Comparison of ENCODE assay signal across 8 cellular contexts in genomic region chr19:38263696-38264485, GRCh38. TPM values are rescaled to one million over a fixed set of nuclear protein-coding genes. Genes with fewer than 3 reads are reported as not detected.
DNase-seq lines count a peak whose midpoint lies in the region; ATAC-seq and TF ChIP-seq lines count a peak whose summit lies in the region.

No MANE protein-coding gene starts in this region.

- no peaks in the 10 kb centered on the region for H3K36me3 ChIP-seq in mesendoderm (ENCODE audit: control insufficient read depth, insufficient read depth, low read length)

- H3K23ac ChIP-seq in mesendoderm (ENCODE audit: low read length) = no peak overlapping the region

- no peak overlapping the region for H4K8ac ChIP-seq in mesendoderm (ENCODE audit: low read depth, low read length)

- H3K79me2 ChIP-seq in mesendoderm (ENCODE audit: control insufficient read depth, insufficient read depth, low read length) = peaks cover 40% of the 10 kb centered on the region

- H3K4me2 ChIP-seq in mesendoderm (ENCODE audit: low read length) = peak overlapping the region; percentile 26

- CTCF ChIA-PET in activated CD4-positive, alpha-beta T cell treated with anti-CD3 and anti-CD28 coated beads for 36 hours (lab: Charles Lee) = interaction anchor here (0.5 to 1.6 kb wide), 5 partner anchors 20 to 1310 kb away, joined by 3 to 6 read pairs (median 3); partner anchors contain the start of gene PSMD8

- WGBS in mesendoderm (ENCODE audit: extremely low coverage, insufficient coverage, low lambda C conversion rate) = no CpG with 5 or more reads among the region's 33 CpGs

- no peak overlapping the region for H4K5ac ChIP-seq in mesendoderm (ENCODE audit: low read length)

- no peaks in the 10 kb centered on the region for H3K9me3 Mint-ChIP-seq in activated CD4-positive, alpha-beta T cell treated with anti-CD3 and anti-CD28 coated beads for 36 hours (ENCODE audit: low read depth)

- H3K27me3 Mint-ChIP-seq in activated CD4-positive, alpha-beta T cell treated with anti-CD3 and anti-CD28 coated beads for 36 hours = no peaks in the 10 kb centered on the region

- peak; percentile 87 for ATAC-seq in activated CD4-positive, alpha-beta T cell treated with anti-CD3 and anti-CD28 coated beads for 36 hours

- H3K4me3 ChIP-seq in dorsolateral prefrontal cortex (peak overlapping the region; percentile 45 to 86 (median 71)), mesendoderm (ENCODE audit: low read length) (no peak overlapping the region)

- peaks cover 34% of the 10 kb centered on the region for H3K4me1 Mint-ChIP-seq in activated CD4-positive, alpha-beta T cell treated with anti-CD3 and anti-CD28 coated beads for 36 hours

- H3K4me1 ChIP-seq in mesendoderm (ENCODE audit: control insufficient read depth, low read depth, low read length) = peaks cover 21% of the 10 kb centered on the region

- H3K27me3 ChIP-seq in dorsolateral prefrontal cortex (no peaks in the 10 kb centered on the region), mesendoderm (ENCODE audit: insufficient read depth, low read length, poor library complexity) (no peaks in the 10 kb centered on the region)

- no peak overlapping the region for H3K4ac ChIP-seq in mesendoderm (ENCODE audit: low read depth, low read length)

- DNase-seq in SIG-M5 treated with dmso at 0.1 percent for 504 hours (lab: John Stamatoyannopoulos, UW; ENCODE audit: unreplicated experiment) = peak; percentile 54
- no peak for DNase-seq in SIG-M5 (lab: John Stamatoyannopoulos, UW)
- peak; percentile 96 to 97 for DNase-seq in NCI-H187 (lab: John Stamatoyannopoulos, UW)
- peak; percentile 90 for DNase-seq in activated CD4-positive, alpha-beta T cell treated with anti-CD3 and anti-CD28 coated beads for 36 hours
- peak in 7 of 10 donors; percentile 44 to 83 (median 66) for DNase-seq in dorsolateral prefrontal cortex
- DNase-seq in mesendoderm = peak; percentile 96
- DNase-seq in stimulated activated CD8-positive, alpha-beta memory T cell treated with anti-CD3 and anti-CD28 coated beads, Interleukin-2, amount 100 ng/mL, for 1 hour (ENCODE audit: low read depth in 2 of 2) = peak; percentile 14 to 59
- DNase-seq in H4 (ENCODE audit: low spot score) = no peak

- H3K27ac ChIP-seq in dorsolateral prefrontal cortex (peak overlapping the region in 58 of 59 donors; percentile 7 to 98 (median 89)), mesendoderm (ENCODE audit: low read depth, low read length) (peak overlapping the region; percentile 81)

- H3K18ac ChIP-seq in mesendoderm (ENCODE audit: low read length) = no peak overlapping the region

- peak overlapping the region; percentile 94 for H3K27ac Mint-ChIP-seq in activated CD4-positive, alpha-beta T cell treated with anti-CD3 and anti-CD28 coated beads for 36 hours

- H2BK15ac ChIP-seq in mesendoderm (replicated peaks; ENCODE audit: low read depth) = no peak overlapping the region

- H3K56ac ChIP-seq in mesendoderm (ENCODE audit: low read length) = peak overlapping the region; percentile 31

- H2BK5ac ChIP-seq in mesendoderm (ENCODE audit: low read length) = no peak overlapping the region

- no peak overlapping the region for H2AK5ac ChIP-seq in mesendoderm (ENCODE audit: low read length)

- H3K9ac ChIP-seq in mesendoderm (ENCODE audit: low read length) = peak overlapping the region; percentile 23

- intact Hi-C loops in activated CD4-positive, alpha-beta T cell treated with anti-CD3 and anti-CD28 coated beads for 36 hours (cut with DNase I, micrococcal nuclease) = loop anchor here (1.0 to 5.0 kb wide), 9 partner anchors 52 to 568 kb away; partner anchors contain the start of genes ECH1 (in 1 of the 2), KCNK6 (in 1 of the 2), PSMD8 (in 1 of the 2) and SIPA1L3 (in 1 of the 2)
- intact Hi-C loops in dorsolateral prefrontal cortex (cut with DNase I) = no loop called here

- H3K79me1 ChIP-seq in mesendoderm (ENCODE audit: low read length) = peaks cover 11% of the 10 kb centered on the region

- H2BK120ac ChIP-seq in mesendoderm (ENCODE audit: low read depth, low read length) = no peak overlapping the region

- POLR2A ChIA-PET in activated CD4-positive, alpha-beta T cell treated with anti-CD3 and anti-CD28 coated beads for 36 hours (lab: Charles Lee) = interaction anchor here (0.8 to 1.0 kb wide), 2 partner anchors 17 to 110 kb away, joined by 3 to 4 read pairs; partner anchors contain the start of gene PSMD8

- no peak for TF ChIP-seq CTCF in dorsolateral prefrontal cortex (IDR thresholded peaks at IDR 0.05 in 54 of 56, conservative IDR thresholded peaks at IDR 0.05 in 2 of 56; ENCODE audit: low read depth in 1 of 56, partially characterized antibody in 56 of 56)

- peaks cover 2% of the 10 kb centered on the region for H3K36me3 Mint-ChIP-seq in activated CD4-positive, alpha-beta T cell treated with anti-CD3 and anti-CD28 coated beads for 36 hours (ENCODE audit: low read depth)

- H3K4me3 Mint-ChIP-seq in activated CD4-positive, alpha-beta T cell treated with anti-CD3 and anti-CD28 coated beads for 36 hours = peak overlapping the region; percentile 83

RNA-seq across cellular contexts. Expression of gene SPINT2, which starts 0.5 kb away (rescaled TPM):
- 10 to 100 TPM; 46.0 to 49.0 TPM for total RNA-seq in activated CD4-positive, alpha-beta T cell treated with anti-CD3 and anti-CD28 coated beads for 36 hours
- total RNA-seq in dorsolateral prefrontal cortex = 100 to 1,000 TPM in 44 of 120 experiments, 10 to 100 TPM in 76; 41.9 to 135 (median 92.4) TPM
- polyA plus RNA-seq in mesendoderm (2013, experiment 1 of 2) = 134 TPM
- polyA plus RNA-seq in mesendoderm (2013, experiment 2 of 2) = 134 TPM
- 1.1 TPM in 1 of 2 replicates, not detected in the other for total RNA-seq in H4 (2014; rRNA removed; shearing (Covaris generic))

RNA-seq across cellular contexts. Expression of gene PPP1R14A, which starts 7.7 kb away (rescaled TPM):
- total RNA-seq in activated CD4-positive, alpha-beta T cell treated with anti-CD3 and anti-CD28 coated beads for 36 hours = 1 to 10 TPM; 1.6 to 1.7 TPM
- total RNA-seq in dorsolateral prefrontal cortex = 100 to 1,000 TPM in 57 of 120 experiments, 10 to 100 TPM in 63; 17.4 to 465 (median 98.7) TPM
- polyA plus RNA-seq in mesendoderm (2013, experiment 1 of 2) = 11.3 TPM
- 10.1 TPM for polyA plus RNA-seq in mesendoderm (2013, experiment 2 of 2)
- not detected in 2 replicates for total RNA-seq in H4 (2014; rRNA removed; shearing (Covaris generic))

RNA-seq across cellular contexts. Expression of gene DPF1, which starts 39.9 kb away (rescaled TPM):
- 1 to 10 TPM in 1 of 2 experiments, under 1 TPM in 1; 0.91 to 1.2 TPM for total RNA-seq in activated CD4-positive, alpha-beta T cell treated with anti-CD3 and anti-CD28 coated beads for 36 hours
- 10 to 100 TPM; 22.0 to 91.2 (median 57.5) TPM for total RNA-seq in dorsolateral prefrontal cortex
- 4.1 TPM for polyA plus RNA-seq in mesendoderm (2013, experiment 1 of 2)
- 3.6 TPM for polyA plus RNA-seq in mesendoderm (2013, experiment 2 of 2)
- total RNA-seq in H4 (2014; rRNA removed; shearing (Covaris generic)) = 5.1 and 7.2 TPM in 2 replicates

RNA-seq across cellular contexts. Expression of gene C19orf33, which starts 40.2 kb away (rescaled TPM):
- not detected for total RNA-seq in activated CD4-positive, alpha-beta T cell treated with anti-CD3 and anti-CD28 coated beads for 36 hours
- total RNA-seq in dorsolateral prefrontal cortex = 1 to 10 TPM in 38 of 120 experiments, under 1 TPM in 1, not detected in 81; 1.00 to 5.1 (median 2.0) TPM
- polyA plus RNA-seq in mesendoderm (2013, experiment 1 of 2) = 13.7 TPM
- 14.0 TPM for polyA plus RNA-seq in mesendoderm (2013, experiment 2 of 2)
- total RNA-seq in H4 (2014; rRNA removed; shearing (Covaris generic)) = 2.7 TPM in 1 of 2 replicates, not detected in the other

RNA-seq across cellular contexts. Expression of gene YIF1B, which starts 51.9 kb away (rescaled TPM):
- total RNA-seq in activated CD4-positive, alpha-beta T cell treated with anti-CD3 and anti-CD28 coated beads for 36 hours = 10 to 100 TPM; 76.3 to 90.1 TPM
- 10 to 100 TPM; 31.5 to 70.0 (median 48.6) TPM for total RNA-seq in dorsolateral prefrontal cortex
- 47.5 TPM for polyA plus RNA-seq in mesendoderm (2013, experiment 1 of 2)
- polyA plus RNA-seq in mesendoderm (2013, experiment 2 of 2) = 49.6 TPM
- 138 and 146 TPM in 2 replicates for total RNA-seq in H4 (2014; rRNA removed; shearing (Covaris generic))

Comparison
In these comparisons a context has a peak if more than half of its experiments do, and no peak if none do; other contexts are left out.
1. DNase-seq: peak in SIG-M5 treated with dmso at 0.1 percent for 504 hours (single experiment), NCI-H187 (2 of 2), activated CD4-positive, alpha-beta T cell treated with anti-CD3 and anti-CD28 coated beads for 36 hours (single experiment), dorsolateral prefrontal cortex (7 of 10), mesendoderm (single experiment) and stimulated activated CD8-positive, alpha-beta memory T cell treated with anti-CD3 and anti-CD28 coated beads, Interleukin-2, amount 100 ng/mL, for 1 hour (2 of 2); none in SIG-M5 (single experiment) and H4 (single experiment).
2. RNA of gene SPINT2, which starts 0.5 kb away (total RNA-seq): 41.9 to 135 TPM in dorsolateral prefrontal cortex and 46.0 to 49.0 TPM in activated CD4-positive, alpha-beta T cell treated with anti-CD3 and anti-CD28 coated beads for 36 hours; 1.1 TPM in H4; every median in the first group is over 10 times any median in the second.
3. RNA of gene PPP1R14A, which starts 7.7 kb away (total RNA-seq): 17.4 to 465 TPM in dorsolateral prefrontal cortex; 1.6 to 1.7 TPM in activated CD4-positive, alpha-beta T cell treated with anti-CD3 and anti-CD28 coated beads for 36 hours and not detected in H4; every median in the first group is over 4 times any median in the second.
4. intact Hi-C loops: an anchor here in activated CD4-positive, alpha-beta T cell treated with anti-CD3 and anti-CD28 coated beads for 36 hours (1.0 to 5.0 kb wide); none called in dorsolateral prefrontal cortex.